ENCODE assay signal across 12 cellular contexts in the genomic region with DNA sequence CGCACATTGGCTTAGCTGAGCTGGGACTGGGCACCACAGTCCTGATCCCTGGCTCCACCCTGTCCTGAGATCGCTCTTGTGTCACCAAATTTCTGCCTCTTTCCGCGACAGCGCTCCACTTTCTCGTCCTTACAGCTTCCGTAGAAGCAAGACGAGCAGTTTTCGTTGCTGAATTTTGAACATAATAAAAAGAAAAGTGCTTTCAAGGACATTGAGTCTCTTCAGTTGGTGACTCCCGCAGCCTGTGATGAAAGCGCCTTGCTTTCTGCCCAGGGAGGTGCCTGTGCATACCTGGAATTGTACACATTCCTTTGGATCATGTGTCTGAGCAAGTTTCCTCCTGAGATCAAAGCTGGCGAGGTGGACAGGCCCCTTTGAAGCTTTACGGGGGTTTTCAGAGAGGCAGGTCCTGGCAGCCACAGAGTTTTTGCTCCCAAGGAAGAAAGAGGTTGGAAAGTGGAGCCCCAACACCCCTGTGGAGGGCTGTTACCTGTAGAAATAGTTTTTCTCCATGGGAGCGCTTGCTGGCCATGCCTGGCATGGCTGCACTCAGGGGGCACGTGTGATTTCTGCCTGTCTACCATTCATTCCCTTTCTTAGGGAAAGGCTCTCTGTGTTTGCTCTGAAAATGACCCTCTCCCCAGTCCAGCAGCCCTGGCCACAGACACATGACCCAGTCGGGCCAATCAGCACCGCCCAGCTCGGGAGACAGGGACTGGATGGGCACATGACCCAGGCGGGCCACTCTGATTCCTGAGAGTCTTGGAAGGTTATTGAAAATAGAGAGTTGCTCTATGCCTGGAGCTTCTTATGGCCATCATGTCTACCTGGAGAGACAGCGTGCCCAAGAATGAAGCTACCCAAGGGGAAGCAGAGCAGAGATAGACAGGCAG.
A peak's percentile ranks its signal among the peaks of the same experiment; 100 is the strongest.
DNase-seq lines count a peak whose midpoint lies in the region; ATAC-seq and TF ChIP-seq lines count a peak whose summit lies in the region.
"Had no signal": no experiment of that assay in that cellular context is flagged by ENCODE, and none has a peak within 500 bp of the region (broad histone marks: within the 10 kb centered on the region; RNA-seq: fewer than 3 reads in every experiment).

No MANE protein-coding gene starts in this region.

- H3K36me3 ChIP-seq in mammary epithelial cell (ENCODE audit: insufficient read depth, low read length) (no peaks in the 10 kb centered on the region), lung (ENCODE audit: control insufficient read depth in 2 of 2, insufficient read depth in 2 of 2, low read length in 2 of 2) (no peaks in the 10 kb centered on the region), upper lobe of left lung (no peaks in the 10 kb centered on the region)

- H4K20me1 ChIP-seq in mammary epithelial cell (ENCODE audit: insufficient read depth, low read length), result no peaks in the 10 kb centered on the region

- H3K27ac ChIP-seq in mammary epithelial cell (ENCODE audit: insufficient read depth, low read depth, low read length), result peak overlapping the region; percentile 57
- peak overlapping the region in 1 of 2 donors; percentile 75 for H3K27ac ChIP-seq in lung (ENCODE audit: low read depth in 1 of 2, low read length in 1 of 2)
- H3K27ac ChIP-seq in upper lobe of left lung, result peak overlapping the region; percentile 35 to 56 (median 47)

- dilution Hi-C loops in mammary epithelial cell (cut with HindIII; ENCODE audit: low sequenced_read_pairs), result no loop called here

- peaks cover 30% of the 10 kb centered on the region for H3K4me1 ChIP-seq in mammary epithelial cell (ENCODE audit: insufficient read depth, low read length)
- peaks cover 9 to 11% of the 10 kb centered on the region in 2 donors for H3K4me1 ChIP-seq in lung (ENCODE audit: control insufficient read depth in 2 of 2, insufficient read depth in 2 of 2, low read length in 2 of 2)
- peaks cover 3 to 14% (median 12%) of the 10 kb centered on the region in 4 donors for H3K4me1 ChIP-seq in upper lobe of left lung

- BruUV-seq in mammary epithelial cell (replicated peaks; lab: Mats Ljungman, UMichigan), result no TSS peak

- TF ChIP-seq CTCF in mammary epithelial cell (conservative IDR thresholded peaks at IDR 0.05 in 1 of 2, IDR thresholded peaks at IDR 0.05 in 1 of 2; ENCODE audit: extremely low read depth in 1 of 2, insufficient read depth in 1 of 2, low read depth in 1 of 2, low read length in 2 of 2) (no peak), lung (IDR thresholded peaks at IDR 0.05; ENCODE audit: control extremely low read depth, extremely low read depth) (no peak), upper lobe of left lung (IDR thresholded peaks at IDR 0.05) (no peak)

- peak; percentile 74 for DNase-seq in cardiac septum (ENCODE audit: low spot score)
- no peak for DNase-seq in left cardiac atrium
- DNase-seq in mammary epithelial cell, result peak; percentile 68
- peak; percentile 62 for DNase-seq in lung (ENCODE audit: low spot score)
- peak in 1 of 2 donors; percentile 44 for DNase-seq in upper lobe of left lung
- DNase-seq in NCI-H1694 (lab: John Stamatoyannopoulos, UW), result no peak
- no peak for DNase-seq in medulla oblongata (ENCODE audit: extremely low spot score)
- no peak for DNase-seq in activated CD8-positive, alpha-beta memory T cell treated with anti-CD3 and anti-CD28 coated beads, Interleukin-2, amount 50 U/mL, for 4 hours
- DNase-seq: DMS 273 treated with DMSO at 0.1 percent for 48 hours, hypothalamus, NCI-H2171, T1000 had no signal

- TF ChIP-seq POLR2A in upper lobe of left lung (IDR thresholded peaks at IDR 0.05), result peak in 2 of 4 donors; percentile 30 to 32

- in situ Hi-C loops in mammary epithelial cell (cut with MboI; ENCODE audit: low sequenced_read_pairs in 2 of 2), result no loop called here

- no peaks in the 10 kb centered on the region for H3K9me3 ChIP-seq in mammary epithelial cell (replicated peaks; ENCODE audit: insufficient read depth, low read length)
- no peaks in the 10 kb centered on the region for H3K9me3 ChIP-seq in lung (ENCODE audit: control insufficient read depth in 2 of 2, insufficient read depth in 1 of 2, low read length in 1 of 2)
- no peaks in the 10 kb centered on the region for H3K9me3 ChIP-seq in upper lobe of left lung

- peak overlapping the region; percentile 85 for H2AFZ ChIP-seq in mammary epithelial cell (ENCODE audit: low read depth, low read length)

- CTCF ChIA-PET in mammary epithelial cell (lab: Charles Lee; ENCODE audit: low non-redundant PET), result interaction anchor here (0.7 kb wide), 1 partner anchor 183 kb away, joined by 3 read pairs; no protein-coding TSS in a partner anchor

- H3K79me2 ChIP-seq in mammary epithelial cell (ENCODE audit: insufficient read depth, low read length), result peaks cover 8% of the 10 kb centered on the region

- ATAC-seq in left cardiac atrium, result no peak
- no peak for ATAC-seq in lung (ENCODE audit: insufficient read depth, low FRiP score)
- no peak for ATAC-seq in upper lobe of left lung (ENCODE audit: low FRiP score in 2 of 2)

- H3K9ac ChIP-seq in mammary epithelial cell (ENCODE audit: insufficient read depth, low read length), result peak overlapping the region; percentile 43

- H3K27me3 ChIP-seq in mammary epithelial cell (ENCODE audit: insufficient read depth, low read length) (no peaks in the 10 kb centered on the region), lung (ENCODE audit: control insufficient read depth, insufficient read depth) (no peaks in the 10 kb centered on the region), upper lobe of left lung (no peaks in the 10 kb centered on the region)

- H3K4me3 ChIP-seq in mammary epithelial cell (replicated peaks in 1 of 3; ENCODE audit: insufficient read depth in 1 of 3, low read depth in 2 of 3, low read length in 3 of 3) (peak overlapping the region; percentile 39 to 48 (median 41)), lung (no peak overlapping the region), upper lobe of left lung (peak overlapping the region in 3 of 4 donors; percentile 22 to 41 (median 26))

- peak in 1 of 4 donors; percentile 28 for TF ChIP-seq EP300 in upper lobe of left lung (IDR thresholded peaks at IDR 0.05)

- intact Hi-C loops in cardiac septum (cut with DNase I), result no loop called here
- intact Hi-C loops in left cardiac atrium (cut with DNase I), result no loop called here
- intact Hi-C loops in mammary epithelial cell (cut with micrococcal nuclease), result loop anchor here (1.0 kb wide), 1 partner anchor 178 kb away; no protein-coding TSS in a partner anchor

- H3K4me2 ChIP-seq in mammary epithelial cell (ENCODE audit: insufficient read depth, low read depth, low read length), result peak overlapping the region; percentile 82

- 16% methylated on average over 20 of the region's 20 CpGs for WGBS in mammary epithelial cell (ENCODE audit: low coverage, missing lambda C conversion rate)
- 59 to 72% methylated on average over 20 of the region's 20 CpGs for WGBS in lung, 2 donors
- 61 to 64% methylated on average over 16 to 20 of the region's 20 CpGs for WGBS in upper lobe of left lung, 2 donors

Comparison
In these comparisons a context has a peak if more than half of its experiments do, and no peak if none do; other contexts are left out.
1. DNase-seq: peak in cardiac septum (single experiment), mammary epithelial cell (single experiment) and lung (single experiment); none in left cardiac atrium (single experiment), NCI-H1694 (single experiment), medulla oblongata (single experiment) and activated CD8-positive, alpha-beta memory T cell treated with anti-CD3 and anti-CD28 coated beads, Interleukin-2, amount 50 U/mL, for 4 hours (single experiment).